Comparison of ENCODE assay signal across 13 cellular contexts in genomic region chr2:209976698-209977385, GRCh38.
DNase-seq lines count a peak whose midpoint lies in the region; ATAC-seq lines count a peak whose summit lies in the region.
"Had no signal": no experiment of that assay in that cellular context is flagged by ENCODE, and none has a peak within 500 bp of the region (broad histone marks: within the 10 kb centered on the region; RNA-seq: fewer than 3 reads in every experiment).

No MANE protein-coding gene starts in this region.

- H3K36me3 Mint-ChIP-seq in activated T-cell treated with anti-CD3 and anti-CD28 coated beads, Interleukin-2, amount 50 U/mL, for 24 hours (ENCODE audit: low read depth): no peaks in the 10 kb centered on the region
- H3K36me3 Mint-ChIP-seq: activated naive CD4-positive, alpha-beta T cell treated with anti-CD3 and anti-CD28 coated beads, Interleukin-2, amount 10 ng/mL, durations not matched to agents 7 days and 5 days; stimulated activated memory B cell treated with anti-CD40 and anti-IgM and Interleukin-4, amounts not matched to agents 10 μg/mL and 1 μg/mL and 100 μg/mL, for 72 hours had no signal

- H3K9me3 Mint-ChIP-seq in activated T-cell treated with anti-CD3 and anti-CD28 coated beads, Interleukin-2, amount 50 U/mL, for 24 hours: no peaks in the 10 kb centered on the region
- H3K9me3 Mint-ChIP-seq: activated naive CD4-positive, alpha-beta T cell treated with anti-CD3 and anti-CD28 coated beads, Interleukin-2, amount 10 ng/mL, durations not matched to agents 7 days and 5 days; H9; stimulated activated memory B cell treated with anti-CD40 and anti-IgM and Interleukin-4, amounts not matched to agents 10 μg/mL and 1 μg/mL and 100 μg/mL, for 72 hours had no signal

- H3K4me3 Mint-ChIP-seq in activated T-cell treated with anti-CD3 and anti-CD28 coated beads, Interleukin-2, amount 50 U/mL, for 24 hours: no peak overlapping the region
- H3K4me3 Mint-ChIP-seq: activated naive CD4-positive, alpha-beta T cell treated with anti-CD3 and anti-CD28 coated beads, Interleukin-2, amount 10 ng/mL, durations not matched to agents 7 days and 5 days; H9; stimulated activated memory B cell treated with anti-CD40 and anti-IgM and Interleukin-4, amounts not matched to agents 10 μg/mL and 1 μg/mL and 100 μg/mL, for 72 hours had no signal

- no peaks in the 10 kb centered on the region for H3K4me1 Mint-ChIP-seq in activated T-cell treated with anti-CD3 and anti-CD28 coated beads, Interleukin-2, amount 50 U/mL, for 24 hours (ENCODE audit: low read depth)
- H3K4me1 Mint-ChIP-seq: activated naive CD4-positive, alpha-beta T cell treated with anti-CD3 and anti-CD28 coated beads, Interleukin-2, amount 10 ng/mL, durations not matched to agents 7 days and 5 days; H9; stimulated activated memory B cell treated with anti-CD40 and anti-IgM and Interleukin-4, amounts not matched to agents 10 μg/mL and 1 μg/mL and 100 μg/mL, for 72 hours had no signal

- H3K27ac Mint-ChIP-seq in activated T-cell treated with anti-CD3 and anti-CD28 coated beads, Interleukin-2, amount 50 U/mL, for 24 hours: no peak overlapping the region
- H3K27ac Mint-ChIP-seq: activated naive CD4-positive, alpha-beta T cell treated with anti-CD3 and anti-CD28 coated beads, Interleukin-2, amount 10 ng/mL, durations not matched to agents 7 days and 5 days; H9; stimulated activated memory B cell treated with anti-CD40 and anti-IgM and Interleukin-4, amounts not matched to agents 10 μg/mL and 1 μg/mL and 100 μg/mL, for 72 hours had no signal

- DNase-seq in HPDE6-E6E7 (ENCODE audit: extremely low spot score) (no peak), NK-92 (lab: John Stamatoyannopoulos, UW; ENCODE audit: unreplicated experiment) (no peak), NCI-H2107 (lab: John Stamatoyannopoulos, UW) (no peak)
- DNase-seq in activated T-cell treated with anti-CD3 and anti-CD28 coated beads, Interleukin-2, amount 50 U/mL, for 24 hours: no peak
- DNase-seq: activated naive CD4-positive, alpha-beta T cell treated with anti-CD3 and anti-CD28 coated beads, Interleukin-2, amount 10 ng/mL, durations not matched to agents 7 days and 5 days; H9; NCI-H1092; NCI-H510A had no signal

- ATAC-seq in GM18517 (IDR thresholded peaks at IDR 0.05; ENCODE audit: unreplicated experiment): peak; percentile 89
- peak; percentile 54 for ATAC-seq in GM21367 (IDR thresholded peaks at IDR 0.05; ENCODE audit: unreplicated experiment)
- peak; percentile 87 for ATAC-seq in HG02981 (IDR thresholded peaks at IDR 0.05; ENCODE audit: unreplicated experiment)
- ATAC-seq in HG03575 (IDR thresholded peaks at IDR 0.05; ENCODE audit: extremely low read depth, insufficient number of reproducible peaks, low FRiP score, unreplicated experiment): peak; percentile 49
- ATAC-seq: stimulated activated memory B cell treated with anti-CD40 and anti-IgM and Interleukin-4, amounts not matched to agents 10 μg/mL and 1 μg/mL and 100 μg/mL, for 72 hours had no signal

- H3K27me3 Mint-ChIP-seq in activated T-cell treated with anti-CD3 and anti-CD28 coated beads, Interleukin-2, amount 50 U/mL, for 24 hours: peaks cover 11% of the 10 kb centered on the region
